ENCODE assay signal across 8 cellular contexts in the genomic region with DNA sequence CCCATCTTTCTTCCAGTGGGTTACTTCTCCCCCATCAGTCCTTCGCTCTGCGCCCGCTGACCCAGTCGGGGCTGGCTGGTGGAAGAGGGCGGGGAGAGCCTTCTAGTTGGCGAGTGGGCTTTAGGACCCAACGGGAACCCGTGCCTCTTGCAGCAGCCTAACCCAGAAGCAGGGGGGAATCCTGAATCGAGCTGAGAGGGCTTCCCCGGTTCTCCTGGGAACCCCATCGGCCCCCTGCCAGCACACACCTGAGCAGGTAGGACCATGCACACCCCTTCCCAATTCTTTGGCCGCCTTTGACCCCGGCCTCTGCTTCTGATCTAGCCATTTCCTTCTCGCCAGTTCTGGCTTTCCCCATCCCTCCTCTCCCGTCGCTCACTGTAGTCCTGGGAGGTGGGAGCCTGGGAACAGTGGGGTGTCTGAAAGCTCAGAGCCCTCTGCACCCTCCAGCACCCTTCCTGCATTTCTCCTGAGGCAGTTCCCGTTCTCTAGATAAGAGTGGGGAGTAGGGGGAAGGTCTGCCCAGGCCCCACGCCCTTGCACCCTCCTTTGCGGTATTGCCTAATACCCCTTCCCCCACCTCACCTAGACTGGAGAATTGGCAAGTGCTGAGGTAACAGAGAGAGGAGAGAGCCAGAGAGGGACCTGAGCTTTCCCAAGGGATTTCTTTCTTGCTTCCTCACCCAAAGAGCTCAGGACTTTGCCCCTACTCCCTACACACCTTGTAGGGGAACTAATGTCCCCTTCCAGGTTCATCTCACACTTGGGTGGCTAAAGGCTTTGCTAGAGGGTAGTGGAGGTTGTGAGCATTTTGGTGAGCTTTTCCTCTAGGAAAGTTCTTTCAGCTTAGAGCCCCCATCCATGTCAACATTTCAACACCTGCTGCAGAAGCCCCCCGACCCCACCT. TPM values are rescaled to one million over a fixed set of nuclear protein-coding genes. Genes with fewer than 3 reads are reported as not detected.
DNase-seq lines count a peak whose midpoint lies in the region; ATAC-seq, FAIRE-seq and TF ChIP-seq lines count a peak whose summit lies in the region.

Gene RARA (plus strand): TSS at position 150 of the 907 bp plus-strand sequence. CDS start 22,039 bp downstream, outside the sequence.

- no peak within 1 kb of the TSS for H3K4me3 Mint-ChIP-seq in IgD-negative memory B cell
- H3K4me3 Mint-ChIP-seq in activated T-helper 17 cell treated with anti-CD3 and anti-CD28 coated beads, Interleukin-2, amount 50 U/mL, for 72 hours, result no peak within 1 kb of the TSS

- peak within 1 kb of the TSS in 3 of 4 donors; percentile 49 to 80 (median 63) for H3K27ac ChIP-seq in pancreas

- DNase-seq in Caki2 (ENCODE audit: low read depth) (peak; percentile 61), cardiac septum (ENCODE audit: low spot score) (peak; percentile 84), pancreas (peak in 4 of 6 donors; percentile 40 to 77 (median 61)), HPDE6-E6E7 (ENCODE audit: extremely low spot score) (no peak), COLO829 (ENCODE audit: low spot score) (no peak)
- DNase-seq in activated CD4-positive, alpha-beta T cell treated with anti-CD3 and anti-CD28 coated beads, Interleukin-2, amount 50 U/mL, for 48 hours, result no peak

- intact Hi-C loops in cardiac septum (cut with DNase I) (no loop called here), pancreas (cut with DNase I) (loop anchor here in 2 of 3 donors (10.0 kb wide), 1 partner anchor 106 kb away; the partner anchor contains the start of gene TOP2A (in 2 of the 2))

- peaks cover 6 to 51% (median 7%) of the 10 kb centered on the region in 3 donors for H3K4me1 ChIP-seq in pancreas

- no peaks in the 10 kb centered on the region for H3K27me3 Mint-ChIP-seq in IgD-negative memory B cell
- no peaks in the 10 kb centered on the region for H3K27me3 Mint-ChIP-seq in activated T-helper 17 cell treated with anti-CD3 and anti-CD28 coated beads, Interleukin-2, amount 50 U/mL, for 72 hours

- H3K36me3 Mint-ChIP-seq in IgD-negative memory B cell, result no peaks in the 10 kb centered on the region
- peaks cover under 1% of the 10 kb centered on the region for H3K36me3 Mint-ChIP-seq in activated T-helper 17 cell treated with anti-CD3 and anti-CD28 coated beads, Interleukin-2, amount 50 U/mL, for 72 hours (ENCODE audit: low read depth)

- H3K4me3 ChIP-seq in pancreas, result peak within 1 kb of the TSS; percentile 33 to 57 (median 40)

- in situ Hi-C loops in Caki2 (cut with HindIII; ENCODE audit: low pct_unique_long_range_greater_than_20kb, low sequenced_read_pairs), result no loop called here

- no peaks in the 10 kb centered on the region for H3K9me3 ChIP-seq in pancreas

- H3K27me3 ChIP-seq in pancreas, result no peaks in the 10 kb centered on the region

- H3K4me1 Mint-ChIP-seq in IgD-negative memory B cell, result peaks cover 18 to 29% (median 28%) of the 10 kb centered on the region in 3 donors
- H3K4me1 Mint-ChIP-seq in activated T-helper 17 cell treated with anti-CD3 and anti-CD28 coated beads, Interleukin-2, amount 50 U/mL, for 72 hours, result peaks cover 33% of the 10 kb centered on the region

- H3K36me3 ChIP-seq in pancreas, result no peaks in the 10 kb centered on the region

- FAIRE-seq in pancreas (lab: Jason Lieb, UNC), result no peak

- TF ChIP-seq CTCF in pancreas (IDR thresholded peaks at IDR 0.05), result no peak

- ATAC-seq in activated T-helper 17 cell treated with anti-CD3 and anti-CD28 coated beads, Interleukin-2, amount 50 U/mL, for 72 hours (replicated peaks), result no peak
- ATAC-seq in pancreas, result peak; percentile 70 to 83 (median 77)

- peak within 1 kb of the TSS in 1 of 3 donors; percentile 88 for H3K27ac Mint-ChIP-seq in IgD-negative memory B cell
- H3K27ac Mint-ChIP-seq in activated T-helper 17 cell treated with anti-CD3 and anti-CD28 coated beads, Interleukin-2, amount 50 U/mL, for 72 hours, result peak within 1 kb of the TSS; percentile 3

- H3K9me3 Mint-ChIP-seq in IgD-negative memory B cell, result no peaks in the 10 kb centered on the region
- no peaks in the 10 kb centered on the region for H3K9me3 Mint-ChIP-seq in activated T-helper 17 cell treated with anti-CD3 and anti-CD28 coated beads, Interleukin-2, amount 50 U/mL, for 72 hours

- WGBS in pancreas, 2 donors, result 5 to 7% methylated on average over 20 of the region's 20 CpGs

RNA-seq across cellular contexts. Expression of gene RARA, which starts in this region (rescaled TPM):
- total RNA-seq in Caki2 (2014; rRNA removed; shearing (Covaris generic); ENCODE audit: low replicate concordance), result 11.4 and 26.0 TPM in 2 replicates
- polyA plus RNA-seq in IgD-negative memory B cell, result 13.7 TPM
- 10 to 100 TPM; 43.7 to 61.9 TPM for total RNA-seq in activated T-helper 17 cell treated with anti-CD3 and anti-CD28 coated beads, Interleukin-2, amount 50 U/mL, for 72 hours
- 30.7 TPM for total RNA-seq in cardiac septum
- total RNA-seq in pancreas, result 10 to 100 TPM in 3 of 6 donors, 1 to 10 TPM in 3; 6.8 to 19.7 (median 10.1) TPM
- polyA plus RNA-seq in pancreas, result 10 to 100 TPM; 14.7 to 15.0 TPM

Comparison
In these comparisons a context has a peak if more than half of its experiments do, and no peak if none do; other contexts are left out.
1. DNase-seq: peak in Caki2 (single experiment), cardiac septum (single experiment) and pancreas (4 of 6); none in HPDE6-E6E7 (single experiment), activated CD4-positive, alpha-beta T cell treated with anti-CD3 and anti-CD28 coated beads, Interleukin-2, amount 50 U/mL, for 48 hours (0 of 2) and COLO829 (single experiment).